In the genomic region with DNA sequence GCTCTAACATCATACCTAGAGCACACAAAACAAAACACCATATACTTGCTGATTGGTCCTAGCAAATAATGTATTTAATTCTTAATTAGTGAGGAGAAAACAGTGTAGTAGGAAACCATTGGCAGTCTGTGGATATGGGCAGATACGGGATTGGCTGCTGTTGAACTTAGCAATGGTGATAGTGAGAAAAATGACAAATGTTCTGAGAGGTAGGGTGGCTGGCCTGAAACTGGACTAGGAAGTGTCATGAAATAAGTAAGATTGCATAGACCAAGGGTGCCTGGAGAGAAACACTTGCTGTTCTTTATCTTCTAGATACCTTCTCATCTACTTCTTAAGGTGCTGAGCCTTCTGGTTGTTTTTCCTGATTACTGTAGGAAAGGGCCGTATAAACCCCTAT, we compare ENCODE assay signal across 7 cellular contexts. TPM values are rescaled to one million over a fixed set of nuclear protein-coding genes. Genes with fewer than 3 reads are reported as not detected.
DNase-seq lines count a peak whose midpoint lies in the region; ATAC-seq and TF ChIP-seq lines count a peak whose summit lies in the region.
"Not testable (repeated sequence)": the region's sequence is repeated elsewhere in the genome, so short reads cannot be mapped to it uniquely, and the experiment has no call there.

No MANE protein-coding gene starts in this region.

- CTCF ChIA-PET in CD4-positive, alpha-beta T cell (lab: Charles Lee): not testable (repeated sequence)
- CTCF ChIA-PET in activated CD8-positive, alpha-beta memory T cell treated with anti-CD3 and anti-CD28 coated beads, Interleukin-2, amount 10 ng/mL, durations not matched to agents 7 days and 5 days (lab: Charles Lee): interaction anchor here (0.7 kb wide), 1 partner anchor 30 kb away, joined by 3 read pairs; no protein-coding TSS in a partner anchor

- DNase-seq in CD4-positive, alpha-beta T cell; GM23338 (ENCODE audit: low spot score); T-helper 17 cell; activated CD8-positive, alpha-beta memory T cell treated with anti-CD3 and anti-CD28 coated beads, Interleukin-2, amount 10 ng/mL, durations not matched to agents 7 days and 5 days; central memory CD8-positive, alpha-beta T cell (ENCODE audit: low spot score in 2 of 2); nephron progenitor cell: not testable (repeated sequence)

- TF ChIP-seq CTCF in CD4-positive, alpha-beta T cell (IDR thresholded peaks at IDR 0.05); GM23338 (conservative IDR thresholded peaks at IDR 0.05; ENCODE audit: low read depth in 2 of 2); nephron progenitor cell (IDR thresholded peaks at IDR 0.05): not testable (repeated sequence)

- not testable (repeated sequence) for H3K36me3 ChIP-seq in GM23338 (ENCODE audit: insufficient read depth)

- not testable (repeated sequence) for H4K20me1 ChIP-seq in GM23338 (replicated peaks; ENCODE audit: insufficient read depth)

- not testable (repeated sequence) for H3K4me3 ChIP-seq in GM23338

- not testable (repeated sequence) for H3K27me3 Mint-ChIP-seq in CD4-positive, alpha-beta T cell; GM23338 (ENCODE audit: insufficient read depth, low read depth, poor library complexity); T-helper 17 cell; activated CD8-positive, alpha-beta memory T cell treated with anti-CD3 and anti-CD28 coated beads, Interleukin-2, amount 10 ng/mL, durations not matched to agents 7 days and 5 days; activated naive CD4-positive, alpha-beta T cell treated with anti-CD3 and anti-CD28 coated beads, Interleukin-2, amount 50 U/mL, for 24 hours; central memory CD8-positive, alpha-beta T cell; nephron progenitor cell (ENCODE audit: low read depth, poor library complexity)

- H3K9me3 Mint-ChIP-seq in CD4-positive, alpha-beta T cell; GM23338; activated CD8-positive, alpha-beta memory T cell treated with anti-CD3 and anti-CD28 coated beads, Interleukin-2, amount 10 ng/mL, durations not matched to agents 7 days and 5 days (ENCODE audit: low read depth); activated naive CD4-positive, alpha-beta T cell treated with anti-CD3 and anti-CD28 coated beads, Interleukin-2, amount 50 U/mL, for 24 hours; central memory CD8-positive, alpha-beta T cell; nephron progenitor cell: not testable (repeated sequence)

- not testable (repeated sequence) for H3K27me3 ChIP-seq in CD4-positive, alpha-beta T cell (ENCODE audit: control insufficient read depth, insufficient read depth, low read length); GM23338 (ENCODE audit: insufficient read depth)

- not testable (repeated sequence) for H3K4me1 ChIP-seq in GM23338 (ENCODE audit: insufficient read depth)

- H3K79me2 ChIP-seq in GM23338 (replicated peaks; ENCODE audit: insufficient read depth): not testable (repeated sequence)

- not testable (repeated sequence) for H3K9me3 ChIP-seq in CD4-positive, alpha-beta T cell (ENCODE audit: control insufficient read depth, low read length); T-helper 17 cell (ENCODE audit: control insufficient read depth, low read length, poor library complexity, severe bottlenecking)

- H3K27ac ChIP-seq in CD4-positive, alpha-beta T cell (ENCODE audit: low read depth, low read length); GM23338 (ENCODE audit: low read depth): not testable (repeated sequence)

- H3K36me3 Mint-ChIP-seq in CD4-positive, alpha-beta T cell (ENCODE audit: low read depth): peaks cover 94% of the 10 kb centered on the region
- H3K36me3 Mint-ChIP-seq in GM23338 (ENCODE audit: low read depth): peaks cover 21% of the 10 kb centered on the region
- H3K36me3 Mint-ChIP-seq in T-helper 17 cell (ENCODE audit: low read depth): peaks cover 13% of the 10 kb centered on the region
- H3K36me3 Mint-ChIP-seq in activated CD8-positive, alpha-beta memory T cell treated with anti-CD3 and anti-CD28 coated beads, Interleukin-2, amount 10 ng/mL, durations not matched to agents 7 days and 5 days: peaks cover 62% of the 10 kb centered on the region
- H3K36me3 Mint-ChIP-seq in activated naive CD4-positive, alpha-beta T cell treated with anti-CD3 and anti-CD28 coated beads, Interleukin-2, amount 50 U/mL, for 24 hours: peaks cover 24% of the 10 kb centered on the region
- H3K36me3 Mint-ChIP-seq in central memory CD8-positive, alpha-beta T cell (ENCODE audit: insufficient read depth): peaks cover 76% of the 10 kb centered on the region
- H3K36me3 Mint-ChIP-seq in nephron progenitor cell (ENCODE audit: low read depth): peaks cover 27% of the 10 kb centered on the region

- H3K9me2 ChIP-seq in GM23338 (ENCODE audit: insufficient read depth): not testable (repeated sequence)

- not testable (repeated sequence) for H3K4me3 Mint-ChIP-seq in CD4-positive, alpha-beta T cell; GM23338; T-helper 17 cell; activated CD8-positive, alpha-beta memory T cell treated with anti-CD3 and anti-CD28 coated beads, Interleukin-2, amount 10 ng/mL, durations not matched to agents 7 days and 5 days; activated naive CD4-positive, alpha-beta T cell treated with anti-CD3 and anti-CD28 coated beads, Interleukin-2, amount 50 U/mL, for 24 hours; central memory CD8-positive, alpha-beta T cell; nephron progenitor cell

- H2AFZ ChIP-seq in GM23338: not testable (repeated sequence)

- not testable (repeated sequence) for H3F3A ChIP-seq in GM23338 (replicated peaks; ENCODE audit: low read depth)

- peaks cover 76% of the 10 kb centered on the region for H3K4me1 Mint-ChIP-seq in CD4-positive, alpha-beta T cell (ENCODE audit: low read depth)
- not testable (repeated sequence) for H3K4me1 Mint-ChIP-seq in GM23338
- H3K4me1 Mint-ChIP-seq in T-helper 17 cell: peaks cover 46% of the 10 kb centered on the region
- H3K4me1 Mint-ChIP-seq in activated CD8-positive, alpha-beta memory T cell treated with anti-CD3 and anti-CD28 coated beads, Interleukin-2, amount 10 ng/mL, durations not matched to agents 7 days and 5 days: peaks cover 29% of the 10 kb centered on the region
- peaks cover 82% of the 10 kb centered on the region for H3K4me1 Mint-ChIP-seq in activated naive CD4-positive, alpha-beta T cell treated with anti-CD3 and anti-CD28 coated beads, Interleukin-2, amount 50 U/mL, for 24 hours
- peaks cover 54% of the 10 kb centered on the region for H3K4me1 Mint-ChIP-seq in central memory CD8-positive, alpha-beta T cell
- H3K4me1 Mint-ChIP-seq in nephron progenitor cell: peaks cover 17% of the 10 kb centered on the region

- intact Hi-C loops in CD4-positive, alpha-beta T cell (cut with DNase I, micrococcal nuclease): not testable (repeated sequence)

- POLR2A ChIA-PET in CD4-positive, alpha-beta T cell (lab: Charles Lee): not testable (repeated sequence)

- H3K4me2 ChIP-seq in GM23338: not testable (repeated sequence)

- ATAC-seq in CD4-positive, alpha-beta T cell (ENCODE audit: poor library complexity); GM23338; T-helper 17 cell; activated CD8-positive, alpha-beta memory T cell treated with anti-CD3 and anti-CD28 coated beads, Interleukin-2, amount 10 ng/mL, durations not matched to agents 7 days and 5 days; central memory CD8-positive, alpha-beta T cell (replicated peaks; ENCODE audit: extremely low read depth, poor library complexity, severe bottlenecking): not testable (repeated sequence)

- H3K27ac Mint-ChIP-seq in CD4-positive, alpha-beta T cell: peak overlapping the region; percentile 61
- H3K27ac Mint-ChIP-seq in GM23338 (peak overlapping the region; percentile 39), T-helper 17 cell (peak overlapping the region; percentile 74), nephron progenitor cell (peak overlapping the region; percentile 23)
- peak overlapping the region; percentile 3 for H3K27ac Mint-ChIP-seq in activated CD8-positive, alpha-beta memory T cell treated with anti-CD3 and anti-CD28 coated beads, Interleukin-2, amount 10 ng/mL, durations not matched to agents 7 days and 5 days
- H3K27ac Mint-ChIP-seq in activated naive CD4-positive, alpha-beta T cell treated with anti-CD3 and anti-CD28 coated beads, Interleukin-2, amount 50 U/mL, for 24 hours: peak overlapping the region; percentile 81
- H3K27ac Mint-ChIP-seq in central memory CD8-positive, alpha-beta T cell (ENCODE audit: low read depth): peak overlapping the region; percentile 14

RNA-seq across cellular contexts. Expression of gene STK4, which starts 56.8 kb away (rescaled TPM):
- total RNA-seq in CD4-positive, alpha-beta T cell: 100 to 1,000 TPM; 265 to 277 TPM
- 34.3 and 37.7 TPM in 2 replicates for total RNA-seq in GM23338 (2014; rRNA removed; shearing (Covaris generic))
- polyA plus RNA-seq in GM23338 (2016; fragmentation: Nextera tagmentation; extraction: Ambion mirVana): 42.3 and 58.7 TPM in 2 replicates
- 100 to 1,000 TPM; 271 to 280 TPM for total RNA-seq in T-helper 17 cell
- 100 to 1,000 TPM; 151 to 170 TPM for total RNA-seq in activated CD8-positive, alpha-beta memory T cell treated with anti-CD3 and anti-CD28 coated beads, Interleukin-2, amount 10 ng/mL, durations not matched to agents 7 days and 5 days

Comparison
In these comparisons a context has a peak if more than half of its experiments do, and no peak if none do; other contexts are left out.
1. H3K27ac Mint-ChIP-seq: peak in every context shown above with its lines; median percentile 81 in activated naive CD4-positive, alpha-beta T cell treated with anti-CD3 and anti-CD28 coated beads, Interleukin-2, amount 50 U/mL, for 24 hours; 74 in T-helper 17 cell; 61 in CD4-positive, alpha-beta T cell; 39 in GM23338; 23 in nephron progenitor cell; 14 in central memory CD8-positive, alpha-beta T cell; 3 in activated CD8-positive, alpha-beta memory T cell treated with anti-CD3 and anti-CD28 coated beads, Interleukin-2, amount 10 ng/mL, durations not matched to agents 7 days and 5 days.